19 cellular contexts compared by ENCODE assay signal in the genomic region with DNA sequence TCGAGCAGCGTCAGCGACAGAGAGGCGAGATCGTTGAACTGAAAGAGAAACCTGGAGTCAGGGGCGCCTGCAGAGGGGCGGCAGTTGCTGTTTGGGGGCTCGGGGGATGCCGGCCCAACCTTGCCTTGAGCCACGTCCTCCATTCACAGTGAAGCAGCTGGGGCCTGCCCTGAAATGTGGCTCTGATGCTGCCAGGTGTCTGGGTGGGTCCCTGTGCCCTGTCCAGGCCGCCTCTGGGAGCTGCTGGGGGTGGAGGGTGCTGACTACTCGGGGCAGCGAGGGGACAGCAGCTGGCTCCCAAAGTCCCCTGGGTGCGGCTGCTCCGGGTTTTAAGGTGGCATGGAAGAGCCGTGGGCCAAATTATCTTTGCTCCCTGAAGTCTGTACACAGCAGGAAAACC. TPM values are rescaled to one million over a fixed set of nuclear protein-coding genes. Genes with fewer than 3 reads are reported as not detected.
DNase-seq lines count a peak whose midpoint lies in the region; ATAC-seq and TF ChIP-seq lines count a peak whose summit lies in the region.
"Had no signal": no experiment of that assay in that cellular context is flagged by ENCODE, and none has a peak within 500 bp of the region (broad histone marks: within the 10 kb centered on the region; RNA-seq: fewer than 3 reads in every experiment).

No MANE protein-coding gene starts in this region.

- H3K27ac ChIP-seq in BLaER1 treated with 17β-estradiol and CSF1 and Interleukin-3, amounts not matched to agents 10 nM and 100 nM, result peak overlapping the region in 8 of 11 experiments; percentile 35 to 93 (median 88); a peak in 10 of 22 replicates
- peak overlapping the region; percentile 3 for H3K27ac ChIP-seq in RWPE1
- H3K27ac ChIP-seq in neuronal stem cell (replicated peaks; ENCODE audit: low read length), result no peak overlapping the region

- H4K20me1 ChIP-seq in BLaER1 treated with 17β-estradiol and CSF1 and Interleukin-3, amounts not matched to agents 10 nM and 100 nM, result no peaks in the 10 kb centered on the region

- H3K4me2 ChIP-seq in BLaER1 treated with 17β-estradiol and CSF1 and Interleukin-3, amounts not matched to agents 10 nM and 100 nM, result peak overlapping the region; percentile 23 to 96 (median 83); a peak in 20 of 22 replicates
- H3K4me2 ChIP-seq in neuronal stem cell (ENCODE audit: insufficient read depth, low read length, poor library complexity, severe bottlenecking), result peak overlapping the region; percentile 11

- H3K4me3 Mint-ChIP-seq in progenitor cell of endocrine pancreas (ENCODE audit: low read depth), result no peak overlapping the region
- H3K4me3 Mint-ChIP-seq: CD14-positive monocyte; CD4-positive, alpha-beta memory T cell; CD4-positive, CD25-positive, alpha-beta regulatory T cell; CD8-positive, alpha-beta memory T cell had no signal

- H3K4ac ChIP-seq in neuronal stem cell (ENCODE audit: low read length), result no peak overlapping the region

- no peak overlapping the region for H4K91ac ChIP-seq in neuronal stem cell (ENCODE audit: low read depth, low read length, poor library complexity)

- H3K23ac ChIP-seq in neuronal stem cell (ENCODE audit: low read depth, low read length, poor library complexity), result no peak overlapping the region

- peak overlapping the region in 1 of 10 experiments; percentile 32; a peak in 2 of 20 replicates for H3K4me3 ChIP-seq in BLaER1 treated with 17β-estradiol and CSF1 and Interleukin-3, amounts not matched to agents 10 nM and 100 nM
- H3K4me3 ChIP-seq in neuronal stem cell (ENCODE audit: low read length in 2 of 2), result no peak overlapping the region

- no peaks in the 10 kb centered on the region for H3K9me3 Mint-ChIP-seq in progenitor cell of endocrine pancreas (ENCODE audit: low read depth)

- no peak overlapping the region for H2AFZ ChIP-seq in neuronal stem cell (ENCODE audit: low read length)

- H2BK15ac ChIP-seq in neuronal stem cell (ENCODE audit: low read length), result no peak overlapping the region

- no peaks in the 10 kb centered on the region for H3K27me3 Mint-ChIP-seq in progenitor cell of endocrine pancreas
- H3K27me3 Mint-ChIP-seq: CD4-positive, alpha-beta memory T cell; CD8-positive, alpha-beta memory T cell had no signal

- no peak overlapping the region for H2BK12ac ChIP-seq in neuronal stem cell (ENCODE audit: low read length)

- ATAC-seq in HG02840 (IDR thresholded peaks at IDR 0.05; ENCODE audit: low FRiP score, unreplicated experiment), result no peak

- H3K27ac Mint-ChIP-seq in progenitor cell of endocrine pancreas, result peak overlapping the region; percentile 59
- H3K27ac Mint-ChIP-seq: CD14-positive monocyte; CD4-positive, alpha-beta memory T cell; CD4-positive, CD25-positive, alpha-beta regulatory T cell; CD8-positive, alpha-beta memory T cell had no signal

- POLR2A ChIA-PET in RWPE1 (lab: Yijun Ruan, JAX; ENCODE audit: low non-redundant PET), result no interaction called here

- H4K8ac ChIP-seq in neuronal stem cell (ENCODE audit: low read depth, low read length), result no peak overlapping the region

- peaks cover 0 to 13% (median 1%) of the 10 kb centered on the region in 11 experiments; a peak in 7 of 22 replicates for H3K36me3 ChIP-seq in BLaER1 treated with 17β-estradiol and CSF1 and Interleukin-3, amounts not matched to agents 10 nM and 100 nM
- peaks cover 0 to 64% of the 10 kb centered on the region in 2 donors for H3K36me3 ChIP-seq in neuronal stem cell (replicated peaks in 1 of 2; ENCODE audit: control insufficient read depth in 2 of 2, insufficient read depth in 2 of 2, low read length in 2 of 2)

- no peaks in the 10 kb centered on the region for H3K79me1 ChIP-seq in neuronal stem cell (ENCODE audit: low read depth, low read length)

- peaks cover 44 to 68% (median 64%) of the 10 kb centered on the region in 10 experiments for H3K4me1 ChIP-seq in BLaER1 treated with 17β-estradiol and CSF1 and Interleukin-3, amounts not matched to agents 10 nM and 100 nM
- H3K4me1 ChIP-seq in neuronal stem cell (ENCODE audit: control insufficient read depth in 2 of 2, insufficient read depth in 1 of 2, low read depth in 1 of 2, low read length in 2 of 2), result peaks cover 0 to 6% of the 10 kb centered on the region in 2 donors

- H3K9ac ChIP-seq in BLaER1 treated with 17β-estradiol and CSF1 and Interleukin-3, amounts not matched to agents 10 nM and 100 nM, result peak overlapping the region in 10 of 11 experiments; percentile 12 to 85 (median 72); a peak in 14 of 22 replicates
- no peak overlapping the region for H3K9ac ChIP-seq in neuronal stem cell (ENCODE audit: low read depth, low read length, poor library complexity)

- no CpG with 5 or more reads among the region's 16 CpGs for WGBS in neuronal stem cell (ENCODE audit: extremely low coverage in 2 of 2, insufficient read length in 2 of 2, insufficient replicate concordance in 1 of 2), 2 donors

- peak overlapping the region; percentile 46 for H2AK5ac ChIP-seq in neuronal stem cell (ENCODE audit: low read depth, low read length)

- H2BK5ac ChIP-seq in neuronal stem cell (ENCODE audit: low read length), result peak overlapping the region; percentile 39

- H3K14ac ChIP-seq in neuronal stem cell (ENCODE audit: low read length), result no peak overlapping the region

- no peaks in the 10 kb centered on the region; a peak in 1 of 22 replicates for H3K27me3 ChIP-seq in BLaER1 treated with 17β-estradiol and CSF1 and Interleukin-3, amounts not matched to agents 10 nM and 100 nM
- H3K27me3 ChIP-seq in neuronal stem cell (ENCODE audit: control insufficient read depth in 3 of 3, insufficient read depth in 3 of 3, low read depth in 1 of 3, low read length in 3 of 3), result no peaks in the 10 kb centered on the region
- H3K27me3 ChIP-seq: BE2C had no signal

- peaks cover 12% of the 10 kb centered on the region for H3K36me3 Mint-ChIP-seq in progenitor cell of endocrine pancreas (ENCODE audit: insufficient read depth)

- H3K18ac ChIP-seq in neuronal stem cell (ENCODE audit: low read length), result peak overlapping the region; percentile 28

- H3K9me3 ChIP-seq in BLaER1 treated with 17β-estradiol and CSF1 and Interleukin-3, amounts not matched to agents 10 nM and 100 nM (replicated peaks in 1 of 11), result peaks cover 14 to 22% (median 18%) of the 10 kb centered on the region in 11 experiments
- H3K9me3 ChIP-seq in neuronal stem cell (replicated peaks in 1 of 2; ENCODE audit: control insufficient read depth in 2 of 2, insufficient read depth in 1 of 2, low read depth in 1 of 2, low read length in 2 of 2), result peaks cover 0 to 5% of the 10 kb centered on the region in 2 donors

- TF ChIP-seq CTCF in RWPE1 (conservative IDR thresholded peaks at IDR 0.05; ENCODE audit: low read depth), result no peak
- no peak for TF ChIP-seq CTCF in progenitor cell of endocrine pancreas (IDR thresholded peaks at IDR 0.05; ENCODE audit: unreplicated experiment)

- DNase-seq in RWPE1 (ENCODE audit: low spot score), result no peak
- DNase-seq in neuronal stem cell (ENCODE audit: low spot score), result no peak
- no peak for DNase-seq in progenitor cell of endocrine pancreas (ENCODE audit: low spot score, unreplicated experiment)
- no peak for DNase-seq in MV-4-11 (lab: John Stamatoyannopoulos, UW)
- no peak for DNase-seq in NCI-H187 treated with DMSO at 0.1 percent for 48 hours (lab: John Stamatoyannopoulos, UW)
- DNase-seq in retina, result no peak
- DNase-seq: 8988T; ACHN; BE2C; C1 segment of cervical spinal cord; CD4-positive, alpha-beta memory T cell; CD4-positive, CD25-positive, alpha-beta regulatory T cell; CD8-positive, alpha-beta memory T cell; COR-L47; DMS79 treated with DMSO at 0.1 percent for 48 hours; GF-D8 had no signal

- H2BK120ac ChIP-seq in neuronal stem cell (ENCODE audit: low read depth, low read length), result no peak overlapping the region

- H3K4me1 Mint-ChIP-seq in progenitor cell of endocrine pancreas (ENCODE audit: low read depth), result no peaks in the 10 kb centered on the region
- H3K4me1 Mint-ChIP-seq: CD4-positive, alpha-beta memory T cell; CD4-positive, CD25-positive, alpha-beta regulatory T cell; CD8-positive, alpha-beta memory T cell had no signal

- CTCF ChIA-PET in RWPE1 (lab: Yijun Ruan, JAX), result interaction anchor here (0.6 to 0.8 kb wide), 2 partner anchors 11 to 222 kb away, joined by 4 read pairs; no protein-coding TSS in a partner anchor

RNA-seq across cellular contexts. Expression of a gene that starts 17.7 kb away (rescaled TPM):
- polyA plus RNA-seq in neuronal stem cell (2013, experiment 1 of 2), result 112 TPM
- 111 TPM for polyA plus RNA-seq in neuronal stem cell (2013, experiment 2 of 2)
- total RNA-seq in progenitor cell of endocrine pancreas, result 99.9 and 106 TPM in 2 replicates
